ENCODE assay signal across 20 cellular contexts in genomic region chr4:108982786-108983185, GRCh38.
"Had no signal": no experiment of that assay in that cellular context is flagged by ENCODE, and none has a peak within 500 bp of the region (broad histone marks: within the 10 kb centered on the region; RNA-seq: fewer than 3 reads in every experiment).

No MANE protein-coding gene starts in this region.

- H3K27me3 ChIP-seq: gastroesophageal sphincter, heart right ventricle, neutrophil, stomach, testis, upper lobe of left lung had no signal

- H3K27ac ChIP-seq: gastroesophageal sphincter, heart right ventricle, neutrophil, parathyroid adenoma, stomach, testis, upper lobe of left lung had no signal

- H3K9me3 ChIP-seq: gastroesophageal sphincter, heart right ventricle, neutrophil, stomach, testis, upper lobe of left lung had no signal

- H3K4me1 ChIP-seq: gastroesophageal sphincter, heart right ventricle, parathyroid adenoma, stomach, testis, upper lobe of left lung had no signal

- H3K79me2 ChIP-seq: parathyroid adenoma had no signal

- H3K36me3 ChIP-seq: gastroesophageal sphincter, heart right ventricle, neutrophil, stomach, upper lobe of left lung had no signal

- H2AFZ ChIP-seq: parathyroid adenoma had no signal

- H3K4me3 ChIP-seq: gastroesophageal sphincter, heart right ventricle, stomach, upper lobe of left lung had no signal

- DNase-seq: activated CD4-positive, alpha-beta T cell treated with anti-CD3 and anti-CD28 coated beads for 36 hours; activated CD4-positive, alpha-beta T cell treated with anti-CD3 and anti-CD28 coated beads, Interleukin-2, amount 50 U/mL, for 48 hours; activated gamma-delta T cell; effector memory CD4-positive, alpha-beta T cell; heart right ventricle; immature natural killer cell; kidney glomerular epithelial cell; left ventricle myocardium superior; naive thymus-derived CD4-positive, alpha-beta T cell; stimulated activated CD4-positive, alpha-beta T cell treated with anti-CD3 and anti-CD28 coated beads, Interleukin-4, amount 100 ng/mL, for 24 hours; stomach; testis; upper lobe of left lung had no signal

- H3K9ac ChIP-seq: parathyroid adenoma had no signal

- ATAC-seq: activated CD4-positive, alpha-beta T cell treated with anti-CD3 and anti-CD28 coated beads for 36 hours; activated naive CD4-positive, alpha-beta T cell treated with anti-CD3 and anti-CD28 coated beads, Interleukin-2, amount 50 U/mL, for 72 hours; gastroesophageal sphincter; heart right ventricle; left ventricle myocardium superior; naive thymus-derived CD4-positive, alpha-beta T cell; sciatic nerve; stimulated activated effector memory CD8-positive, alpha-beta T cell treated with anti-CD3 and anti-CD28 coated beads, Interleukin-12 subunit alpha, Interleukin-12 subunit beta, amount 100 ng/mL, for 72 hours; WTC11 had no signal
